13 cellular contexts compared by ENCODE assay signal in genomic region chr16:84562174-84562815, GRCh38. TPM values are rescaled to one million over a fixed set of nuclear protein-coding genes. Genes with fewer than 3 reads are reported as not detected.
A peak's percentile ranks its signal among the peaks of the same experiment; 100 is the strongest.
DNase-seq lines count a peak whose midpoint lies in the region; ATAC-seq and FAIRE-seq lines count a peak whose summit lies in the region.
"Had no signal": no experiment of that assay in that cellular context is flagged by ENCODE, and none has a peak within 500 bp of the region (broad histone marks: within the 10 kb centered on the region; RNA-seq: fewer than 3 reads in every experiment).

No MANE protein-coding gene starts in this region.

- H3K9me3 ChIP-seq in neuronal stem cell (replicated peaks in 1 of 2; ENCODE audit: control insufficient read depth in 2 of 2, insufficient read depth in 1 of 2, low read depth in 1 of 2, low read length in 2 of 2) = no peaks in the 10 kb centered on the region
- no peaks in the 10 kb centered on the region for H3K9me3 ChIP-seq in HAP-1
- H3K9me3 ChIP-seq: SJSA1 had no signal

- H3K27me3 Mint-ChIP-seq in activated CD4-positive, alpha-beta T cell treated with anti-CD3 and anti-CD28 coated beads for 36 hours = no peaks in the 10 kb centered on the region
- H3K27me3 Mint-ChIP-seq: activated naive CD4-positive, alpha-beta T cell treated with anti-CD3 and anti-CD28 coated beads, Interleukin-2, amount 50 U/mL, for 24 hours had no signal

- no peak overlapping the region for H3K4ac ChIP-seq in neuronal stem cell (ENCODE audit: low read length)

- no peak overlapping the region for H2AFZ ChIP-seq in neuronal stem cell (ENCODE audit: low read length)

- peak overlapping the region; percentile 1 for H3K18ac ChIP-seq in neuronal stem cell (ENCODE audit: low read length)

- no peaks in the 10 kb centered on the region for H3K79me1 ChIP-seq in neuronal stem cell (ENCODE audit: low read depth, low read length)

- H3K36me3 Mint-ChIP-seq in activated CD4-positive, alpha-beta T cell treated with anti-CD3 and anti-CD28 coated beads for 36 hours (ENCODE audit: low read depth) = peaks cover 28% of the 10 kb centered on the region

- peak; percentile 35 for FAIRE-seq in GM18507 (lab: Jason Lieb, UNC)
- FAIRE-seq: frontal cortex had no signal

- H3K27me3 ChIP-seq in neuronal stem cell (ENCODE audit: control insufficient read depth in 3 of 3, insufficient read depth in 3 of 3, low read depth in 1 of 3, low read length in 3 of 3) (no peaks in the 10 kb centered on the region), HAP-1 (ENCODE audit: low read depth) (0 out of 2 replicates have a peak, but pooled peaks cover 3% of the 10 kb centered on the region)
- H3K27me3 ChIP-seq: SJSA1 had no signal

- H3K4me1 ChIP-seq in neuronal stem cell (ENCODE audit: control insufficient read depth in 2 of 2, insufficient read depth in 1 of 2, low read depth in 1 of 2, low read length in 2 of 2) (peaks cover 8 to 23% of the 10 kb centered on the region in 2 donors), HAP-1 (peaks cover 7% of the 10 kb centered on the region; the same call in 1 of the 2 replicates)
- H3K4me1 ChIP-seq: SJSA1 had no signal

- POLR2A ChIA-PET in activated CD4-positive, alpha-beta T cell treated with anti-CD3 and anti-CD28 coated beads for 36 hours (lab: Charles Lee) = no interaction called here

- H2BK5ac ChIP-seq in neuronal stem cell (ENCODE audit: low read length) = no peak overlapping the region

- H3K27ac Mint-ChIP-seq in activated CD4-positive, alpha-beta T cell treated with anti-CD3 and anti-CD28 coated beads for 36 hours = no peak overlapping the region
- H3K27ac Mint-ChIP-seq: activated naive CD4-positive, alpha-beta T cell treated with anti-CD3 and anti-CD28 coated beads, Interleukin-2, amount 50 U/mL, for 24 hours had no signal

- H3K23ac ChIP-seq in neuronal stem cell (ENCODE audit: low read depth, low read length, poor library complexity) = peak overlapping the region; percentile 21

- CTCF ChIA-PET in activated CD4-positive, alpha-beta T cell treated with anti-CD3 and anti-CD28 coated beads for 36 hours (lab: Charles Lee) = interaction anchor here (0.8 kb wide), 1 partner anchor 23 kb away, joined by 3 read pairs; no protein-coding TSS in a partner anchor

- H4K8ac ChIP-seq in neuronal stem cell (ENCODE audit: low read depth, low read length) = no peak overlapping the region

- H4K91ac ChIP-seq in neuronal stem cell (ENCODE audit: low read depth, low read length, poor library complexity) = no peak overlapping the region

- no peaks in the 10 kb centered on the region for H3K4me1 Mint-ChIP-seq in activated CD4-positive, alpha-beta T cell treated with anti-CD3 and anti-CD28 coated beads for 36 hours

- H2BK120ac ChIP-seq in neuronal stem cell (ENCODE audit: low read depth, low read length) = no peak overlapping the region

- no peak overlapping the region for H2BK12ac ChIP-seq in neuronal stem cell (ENCODE audit: low read length)

- H3K14ac ChIP-seq in neuronal stem cell (ENCODE audit: low read length) = no peak overlapping the region

- H2AK5ac ChIP-seq in neuronal stem cell (ENCODE audit: low read depth, low read length) = no peak overlapping the region

- no peak overlapping the region for H3K4me2 ChIP-seq in neuronal stem cell (ENCODE audit: insufficient read depth, low read length, poor library complexity, severe bottlenecking)

- H3K36me3 ChIP-seq in neuronal stem cell (replicated peaks in 1 of 2; ENCODE audit: control insufficient read depth in 2 of 2, insufficient read depth in 2 of 2, low read length in 2 of 2) (peaks cover 20 to 62% of the 10 kb centered on the region in 2 donors), HAP-1 (replicated peaks) (0 out of 2 replicates have a peak, but pooled peaks cover 2% of the 10 kb centered on the region)

- DNase-seq in GM18507 (ENCODE audit: extremely low spot score, insufficient read length, low read depth) = no peak
- DNase-seq in NOMO-1 treated with DMSO at 0.1 percent for 48 hours (lab: John Stamatoyannopoulos, UW; ENCODE audit: unreplicated experiment) = peak; percentile 86
- no peak for DNase-seq in neuronal stem cell (ENCODE audit: low spot score)
- no peak for DNase-seq in HAP-1 (ENCODE audit: low spot score in 2 of 2)
- no peak for DNase-seq in activated CD4-positive, alpha-beta T cell treated with anti-CD3 and anti-CD28 coated beads for 36 hours
- DNase-seq: activated CD4-positive, alpha-beta T cell treated with anti-CD3 and anti-CD28 coated beads for 1 hour; DMS153; posterior cingulate gyrus had no signal

- peak overlapping the region; percentile 2 for H3K9ac ChIP-seq in neuronal stem cell (ENCODE audit: low read depth, low read length, poor library complexity)

- intact Hi-C loops in activated CD4-positive, alpha-beta T cell treated with anti-CD3 and anti-CD28 coated beads for 36 hours (cut with DNase I, micrococcal nuclease) = no loop called here

- no peaks in the 10 kb centered on the region for H3K9me3 Mint-ChIP-seq in activated CD4-positive, alpha-beta T cell treated with anti-CD3 and anti-CD28 coated beads for 36 hours (ENCODE audit: low read depth)
- H3K9me3 Mint-ChIP-seq: activated naive CD4-positive, alpha-beta T cell treated with anti-CD3 and anti-CD28 coated beads, Interleukin-2, amount 50 U/mL, for 24 hours had no signal

- no peak overlapping the region for H3K27ac ChIP-seq in neuronal stem cell (replicated peaks; ENCODE audit: low read length)
- H3K27ac ChIP-seq: SJSA1 had no signal

- in situ Hi-C loops in HAP-1 (cut with MboI; ENCODE audit: low sequenced_read_pairs) = no loop called here

- no peak overlapping the region for H2BK15ac ChIP-seq in neuronal stem cell (ENCODE audit: low read length)

- WGBS in neuronal stem cell (ENCODE audit: extremely low coverage in 2 of 2, insufficient read length in 2 of 2, insufficient replicate concordance in 1 of 2), 2 donors = no CpG with 5 or more reads among the region's 16 CpGs

- no peak overlapping the region for H3K4me3 Mint-ChIP-seq in activated CD4-positive, alpha-beta T cell treated with anti-CD3 and anti-CD28 coated beads for 36 hours
- H3K4me3 Mint-ChIP-seq: activated naive CD4-positive, alpha-beta T cell treated with anti-CD3 and anti-CD28 coated beads, Interleukin-2, amount 50 U/mL, for 24 hours had no signal

- ATAC-seq in GM21529 (IDR thresholded peaks at IDR 0.05; ENCODE audit: unreplicated experiment) (peak; percentile 68), GM18870 (IDR thresholded peaks at IDR 0.05; ENCODE audit: unreplicated experiment) (no peak)
- no peak for ATAC-seq in activated CD4-positive, alpha-beta T cell treated with anti-CD3 and anti-CD28 coated beads for 36 hours

- H3K4me3 ChIP-seq in neuronal stem cell (ENCODE audit: low read length in 2 of 2) (no peak overlapping the region), HAP-1 (no peak overlapping the region)
- H3K4me3 ChIP-seq: SJSA1 had no signal

RNA-seq across cellular contexts. Expression of gene COTL1, which starts 55.6 kb away (rescaled TPM):
- 222 TPM for polyA plus RNA-seq in neuronal stem cell (2013, experiment 1 of 2)
- polyA plus RNA-seq in neuronal stem cell (2013, experiment 2 of 2) = 221 TPM
- total RNA-seq in activated CD4-positive, alpha-beta T cell treated with anti-CD3 and anti-CD28 coated beads for 36 hours = 100 to 1,000 TPM; 353 to 384 TPM

RNA-seq across cellular contexts. Expression of gene MEAK7, which starts 57.8 kb away (rescaled TPM):
- polyA plus RNA-seq in neuronal stem cell (2013, experiment 1 of 2) = 8.0 TPM
- polyA plus RNA-seq in neuronal stem cell (2013, experiment 2 of 2) = 8.4 TPM
- 10 to 100 TPM in 1 of 2 experiments, 1 to 10 TPM in 1; 8.9 to 10.6 TPM for total RNA-seq in activated CD4-positive, alpha-beta T cell treated with anti-CD3 and anti-CD28 coated beads for 36 hours
